14 cellular contexts compared by ENCODE assay signal in the genomic region with DNA sequence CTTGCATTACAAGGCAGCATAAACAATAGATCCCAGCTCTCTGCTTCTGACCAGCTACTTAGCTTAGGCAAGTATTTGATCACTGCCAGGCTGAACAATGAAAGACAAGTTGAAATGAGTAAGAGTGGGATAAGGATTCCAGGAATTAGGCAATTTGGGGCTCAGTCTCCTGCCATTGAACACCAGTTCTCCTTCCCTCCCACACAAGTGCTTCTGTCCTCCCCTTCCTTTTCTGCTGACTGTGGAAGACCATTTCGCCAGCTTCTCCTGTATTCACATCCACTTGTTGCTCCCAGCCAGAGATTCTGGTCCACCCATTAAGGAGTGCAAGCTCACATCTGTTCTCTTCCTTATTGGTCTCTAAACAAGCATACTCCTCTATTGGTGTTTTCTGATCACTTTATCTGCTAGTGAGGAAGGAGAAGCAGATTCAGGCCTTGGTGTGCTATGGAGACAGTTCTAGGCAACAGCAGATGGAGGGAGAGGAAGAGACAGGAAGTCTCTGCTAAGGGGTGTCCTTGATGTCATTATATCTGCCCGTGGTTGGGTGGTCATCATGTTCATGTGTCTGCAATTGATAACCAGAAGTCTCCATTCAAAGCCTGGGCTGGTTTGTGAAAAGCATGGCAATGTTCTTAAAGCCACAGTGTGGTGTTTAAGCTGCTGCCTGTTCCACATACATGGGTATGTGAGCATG.
A peak's percentile ranks its signal among the peaks of the same experiment; 100 is the strongest.
DNase-seq lines count a peak whose midpoint lies in the region; ATAC-seq, FAIRE-seq and TF ChIP-seq lines count a peak whose summit lies in the region.
"Had no signal": no experiment of that assay in that cellular context is flagged by ENCODE, and none has a peak within 500 bp of the region (broad histone marks: within the 10 kb centered on the region; RNA-seq: fewer than 3 reads in every experiment).

No MANE protein-coding gene starts in this region.

- no peak overlapping the region for H2AFZ ChIP-seq in GM12878 (ENCODE audit: control insufficient read depth, low read depth, low read length)

- no peak for TF ChIP-seq EP300 in GM12878 (IDR thresholded peaks at IDR 0.05; ENCODE audit: borderline replicate concordance in 1 of 2, control insufficient read depth in 1 of 2, low read depth in 2 of 2, low read length in 2 of 2)

- peaks cover 50% of the 10 kb centered on the region for H3K79me2 ChIP-seq in GM12878 (ENCODE audit: control insufficient read depth, insufficient read depth, low read length)

- intact Hi-C loops in GM12878 (cut with micrococcal nuclease; ENCODE audit: unreplicated experiment): loop anchor here (5.0 kb wide), 2 partner anchors 79 to 94 kb away; no protein-coding TSS in a partner anchor
- intact Hi-C loops in naive thymus-derived CD4-positive, alpha-beta T cell (cut with micrococcal nuclease): no loop called here

- no peaks in the 10 kb centered on the region; the same call in none of the 3 replicates for H3K9me3 ChIP-seq in GM12878 (replicated peaks; ENCODE audit: control insufficient read depth, insufficient read depth, low read length)
- no peaks in the 10 kb centered on the region for H3K9me3 ChIP-seq in naive thymus-derived CD4-positive, alpha-beta T cell (ENCODE audit: control insufficient read depth in 2 of 3, low read length in 3 of 3)

- no peak for TF ChIP-seq RAD21 in GM12878 (IDR thresholded peaks at IDR 0.05; ENCODE audit: insufficient read depth, low read depth, low read length)

- no peak for TF ChIP-seq CTCF in GM12878 (IDR thresholded peaks at IDR 0.05 in 2 of 3, conservative IDR thresholded peaks at IDR 0.05 in 1 of 3; ENCODE audit: control insufficient read depth in 2 of 3, extremely low read depth in 1 of 3, insufficient read depth in 1 of 3, low read depth in 3 of 3, low read length in 3 of 3)

- H3K27me3 ChIP-seq in GM12878 (replicated peaks in 1 of 2; ENCODE audit: control insufficient read depth in 2 of 2, insufficient read depth in 2 of 2, low read length in 1 of 2): no peaks in the 10 kb centered on the region
- no peaks in the 10 kb centered on the region for H3K27me3 ChIP-seq in naive thymus-derived CD4-positive, alpha-beta T cell (ENCODE audit: control insufficient read depth in 2 of 2, insufficient read depth in 2 of 2, low read length in 2 of 2)
- H3K27me3 ChIP-seq: MG63 had no signal

- no peak overlapping the region for H3K27ac ChIP-seq in GM12878 (ENCODE audit: control insufficient read depth, insufficient read depth)
- no peak overlapping the region for H3K27ac ChIP-seq in naive thymus-derived CD4-positive, alpha-beta T cell (ENCODE audit: low read depth, low read length)

- H3K9ac ChIP-seq in GM12878 (ENCODE audit: control insufficient read depth, insufficient read depth, low read length): no peak overlapping the region

- no peak for TF ChIP-seq POLR2A in GM12878 (IDR thresholded peaks at IDR 0.05; ENCODE audit: low read depth, low read length)

- POLR2A ChIA-PET in GM12878 (lab: Charles Lee): interaction anchor here (0.6 kb wide), 1 partner anchor 64 kb away, joined by 3 read pairs; no protein-coding TSS in a partner anchor
- POLR2A ChIA-PET in naive thymus-derived CD4-positive, alpha-beta T cell (lab: Charles Lee): no interaction called here

- CTCF ChIA-PET in GM12878 (lab: Yijun Ruan, JAX): interaction anchor here (0.7 to 1.3 kb wide), 2 partner anchors 10 to 11 kb away, joined by 3 read pairs; no protein-coding TSS in a partner anchor
- CTCF ChIA-PET in naive thymus-derived CD4-positive, alpha-beta T cell (lab: Charles Lee): interaction anchor here (0.8 kb wide), 1 partner anchor 179 kb away, joined by 3 read pairs; no protein-coding TSS in a partner anchor

- H3K36me3 Mint-ChIP-seq in naive thymus-derived CD4-positive, alpha-beta T cell: peaks cover 6 to 34% (median 28%) of the 10 kb centered on the region in 5 donors

- H3K36me3 ChIP-seq in GM12878 (ENCODE audit: control insufficient read depth in 2 of 2, insufficient read depth in 2 of 2, low read length in 1 of 2): peaks cover 2 to 18% of the 10 kb centered on the region in 2 experiments
- peaks cover 6 to 16% (median 8%) of the 10 kb centered on the region in 3 experiments for H3K36me3 ChIP-seq in naive thymus-derived CD4-positive, alpha-beta T cell (ENCODE audit: control insufficient read depth in 2 of 3, insufficient read depth in 3 of 3, low read length in 3 of 3)
- H3K36me3 ChIP-seq: MG63 had no signal

- H3K4me1 Mint-ChIP-seq in naive thymus-derived CD4-positive, alpha-beta T cell: peaks cover 32 to 95% (median 84%) of the 10 kb centered on the region in 7 donors

- in situ Hi-C loops in GM12878 (cut with MboI): no loop called here

- peak overlapping the region in 8 of 9 donors; percentile 1 to 69 (median 38) for H3K27ac Mint-ChIP-seq in naive thymus-derived CD4-positive, alpha-beta T cell
- H3K27ac Mint-ChIP-seq: activated B cell treated with CpG ODN at 0.5 μM for 24 hours, nephron progenitor cell had no signal

- no TSS peak for BruUV-seq in GM12878 (replicated peaks; lab: Mats Ljungman, UMichigan)

- no peak overlapping the region for H3K4me2 ChIP-seq in GM12878 (ENCODE audit: control insufficient read depth, insufficient read depth)

- H3K4me1 ChIP-seq in GM12878 (ENCODE audit: control insufficient read depth, insufficient read depth, low read length): peaks cover 9% of the 10 kb centered on the region; the same call in 1 of the 2 replicates
- peaks cover 14 to 34% of the 10 kb centered on the region in 2 donors for H3K4me1 ChIP-seq in naive thymus-derived CD4-positive, alpha-beta T cell (ENCODE audit: control insufficient read depth in 2 of 2, insufficient read depth in 2 of 2, low read length in 2 of 2)

- RAD21 ChIA-PET in GM12878 (lab: Charles Lee; ENCODE audit: unreplicated experiment): interaction anchor here (1.3 to 1.4 kb wide), 2 partner anchors 17 to 78 kb away, joined by 3 to 4 read pairs; no protein-coding TSS in a partner anchor

- DNase-seq in CMK (ENCODE audit: low read depth): peak; percentile 79
- DNase-seq in GM12878 (ENCODE audit: low read depth, low spot score): no peak
- no peak for DNase-seq in naive thymus-derived CD4-positive, alpha-beta T cell
- no peak for DNase-seq in HTR-8/SVneo (ENCODE audit: insufficient read length, low spot score)
- no peak for DNase-seq in HPDE6-E6E7 (ENCODE audit: extremely low spot score)
- no peak for DNase-seq in activated gamma-delta T cell treated with Interleukin-2 at 50 U/mL for 16 hours
- no peak for DNase-seq in activated naive CD4-positive, alpha-beta T cell (lab: John Stamatoyannopoulos, UW)
- DNase-seq: activated B cell treated with CpG ODN at 0.5 μM for 24 hours, MG63, NCI-H2107, nephron progenitor cell, substantia nigra had no signal

- no peak overlapping the region for H3K4me3 ChIP-seq in GM12878
- no peak overlapping the region for H3K4me3 ChIP-seq in naive thymus-derived CD4-positive, alpha-beta T cell (ENCODE audit: low read length)
- H3K4me3 ChIP-seq: MG63 had no signal

- peak overlapping the region in 9 of 10 donors; percentile 5 to 48 (median 34) for H3K4me3 Mint-ChIP-seq in naive thymus-derived CD4-positive, alpha-beta T cell
- H3K4me3 Mint-ChIP-seq: activated B cell treated with CpG ODN at 0.5 μM for 24 hours, nephron progenitor cell had no signal

- H3K27me3 Mint-ChIP-seq in naive thymus-derived CD4-positive, alpha-beta T cell: no peaks in the 10 kb centered on the region
- H3K27me3 Mint-ChIP-seq: activated B cell treated with CpG ODN at 0.5 μM for 24 hours had no signal

- SMC1A ChIA-PET in GM12878 (lab: Charles Lee; ENCODE audit: uncharacterized antibody, unreplicated experiment): interaction anchor here (0.6 to 2.6 kb wide), 5 partner anchors 13 to 225 kb away, joined by 3 to 17 read pairs (median 3); no protein-coding TSS in a partner anchor

- peak; percentile 46 for ATAC-seq in HG02885 (IDR thresholded peaks at IDR 0.05; ENCODE audit: poor library complexity, unreplicated experiment)
- peak; percentile 72 for ATAC-seq in GM12878
- ATAC-seq in naive thymus-derived CD4-positive, alpha-beta T cell: peak; percentile 47
- ATAC-seq: HCT116 had no signal

- WGBS in GM12878 (ENCODE audit: insufficient coverage, insufficient replicate concordance, low lambda C conversion rate, missing lambda C conversion rate): 46% methylated on average over 2 of the region's 2 CpGs

- peaks cover 4% of the 10 kb centered on the region for H4K20me1 ChIP-seq in GM12878 (ENCODE audit: control insufficient read depth, insufficient read depth)

- FAIRE-seq in GM12878 (lab: Jason Lieb, UNC): no peak
- FAIRE-seq in HTR-8/SVneo (lab: Jason Lieb, UNC): no peak

- peaks cover 0 to 15% (median 4%) of the 10 kb centered on the region in 11 donors for H3K9me3 Mint-ChIP-seq in naive thymus-derived CD4-positive, alpha-beta T cell

TF ChIP-seq in GM12878, 131 proteins besides CTCF, POLR2A, EP300 and RAD21:
- TF ChIP-seq, protein P1, sequence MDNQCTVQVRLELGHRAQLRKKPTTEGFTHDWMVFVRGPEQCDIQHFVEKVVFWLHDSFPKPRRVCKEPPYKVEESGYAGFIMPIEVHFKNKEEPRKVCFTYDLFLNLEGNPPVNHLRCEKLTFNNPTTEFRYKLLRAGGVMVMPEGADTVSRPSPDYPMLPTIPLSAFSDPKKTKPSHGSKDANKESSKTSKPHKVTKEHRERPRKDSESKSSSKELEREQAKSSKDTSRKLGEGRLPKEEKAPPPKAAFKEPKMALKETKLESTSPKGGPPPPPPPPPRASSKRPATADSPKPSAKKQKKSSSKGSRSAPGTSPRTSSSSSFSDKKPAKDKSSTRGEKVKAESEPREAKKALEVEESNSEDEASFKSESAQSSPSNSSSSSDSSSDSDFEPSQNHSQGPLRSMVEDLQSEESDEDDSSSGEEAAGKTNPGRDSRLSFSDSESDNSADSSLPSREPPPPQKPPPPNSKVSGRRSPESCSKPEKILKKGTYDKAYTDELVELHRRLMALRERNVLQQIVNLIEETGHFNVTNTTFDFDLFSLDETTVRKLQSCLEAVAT (IDR thresholded peaks at IDR 0.05): no peak
TF ChIP-seq in GM12878: peak in this region for 0.
